ENCODE assay signal across 14 cellular contexts in genomic region chr20:25293910-25294458, GRCh38. TPM values are rescaled to one million over a fixed set of nuclear protein-coding genes. Genes with fewer than 3 reads are reported as not detected.
A peak's percentile ranks its signal among the peaks of the same experiment; 100 is the strongest.
DNase-seq lines count a peak whose midpoint lies in the region; ATAC-seq and TF ChIP-seq lines count a peak whose summit lies in the region.
"Had no signal": no experiment of that assay in that cellular context is flagged by ENCODE, and none has a peak within 500 bp of the region (broad histone marks: within the 10 kb centered on the region; RNA-seq: fewer than 3 reads in every experiment).

No MANE protein-coding gene starts in this region.

- WGBS in lower leg skin, 2 donors, result 90 to 95% methylated on average over 12 to 13 of the region's 13 CpGs

- ATAC-seq in activated naive CD4-positive, alpha-beta T cell treated with anti-CD3 and anti-CD28 coated beads, Interleukin-2, amount 50 U/mL, for 72 hours, result no peak
- no peak for ATAC-seq in thoracic aorta (ENCODE audit: insufficient number of reproducible peaks, low FRiP score, low read depth)

- peaks cover 7 to 27% of the 10 kb centered on the region in 2 donors for H3K4me1 ChIP-seq in ascending aorta
- H3K4me1 ChIP-seq in muscle layer of colon (ENCODE audit: insufficient read depth, low read length), result peaks cover 32% of the 10 kb centered on the region
- peaks cover 16 to 39% of the 10 kb centered on the region in 2 donors for H3K4me1 ChIP-seq in thoracic aorta (ENCODE audit: control insufficient read depth in 1 of 2, low read depth in 2 of 2)

- no peaks in the 10 kb centered on the region for H3K36me3 Mint-ChIP-seq in activated naive CD4-positive, alpha-beta T cell treated with anti-CD3 and anti-CD28 coated beads, Interleukin-2, amount 50 U/mL, for 72 hours
- H3K36me3 Mint-ChIP-seq in chondrocyte (ENCODE audit: low read depth), result peaks cover 29% of the 10 kb centered on the region

- TF ChIP-seq CTCF in ascending aorta (IDR thresholded peaks at IDR 0.05) (no peak), thoracic aorta (IDR thresholded peaks at IDR 0.05) (no peak), lower leg skin (IDR thresholded peaks at IDR 0.05) (no peak), chondrocyte (IDR thresholded peaks at IDR 0.05) (no peak)

- H3K4me3 ChIP-seq in ascending aorta, result no peak overlapping the region
- no peak overlapping the region for H3K4me3 ChIP-seq in muscle layer of colon (ENCODE audit: low read depth in 1 of 2, low read length in 2 of 2)
- no peak overlapping the region for H3K4me3 ChIP-seq in thoracic aorta
- H3K4me3 ChIP-seq in lower leg skin (ENCODE audit: low read depth, poor library complexity, severe bottlenecking), result no peak overlapping the region
- H3K4me3 ChIP-seq: tibial nerve had no signal

- H3K27me3 Mint-ChIP-seq in chondrocyte (ENCODE audit: low read depth), result no peaks in the 10 kb centered on the region
- H3K27me3 Mint-ChIP-seq: activated CD4-positive, alpha-beta T cell treated with anti-CD3 and anti-CD28 coated beads, Interleukin-2, amount 10 ng/mL, durations not matched to agents 24 days and 14 days; activated naive CD8-positive, alpha-beta T cell treated with anti-CD3 and anti-CD28 coated beads, Interleukin-2, amount 10 ng/mL, durations not matched to agents 7 days and 5 days; central memory CD8-positive, alpha-beta T cell had no signal

- peak overlapping the region; percentile 48 to 73 for H3K27ac Mint-ChIP-seq in activated naive CD4-positive, alpha-beta T cell treated with anti-CD3 and anti-CD28 coated beads, Interleukin-2, amount 50 U/mL, for 72 hours
- H3K27ac Mint-ChIP-seq in chondrocyte (ENCODE audit: unreplicated experiment), result no peak overlapping the region
- H3K27ac Mint-ChIP-seq: activated CD4-positive, alpha-beta T cell treated with anti-CD3 and anti-CD28 coated beads, Interleukin-2, amount 10 ng/mL, durations not matched to agents 24 days and 14 days had no signal

- H3K27me3 ChIP-seq in ascending aorta (no peaks in the 10 kb centered on the region), muscle layer of colon (ENCODE audit: control insufficient read depth in 1 of 2, insufficient read depth in 2 of 2, low read length in 2 of 2) (no peaks in the 10 kb centered on the region), thoracic aorta (replicated peaks; ENCODE audit: insufficient read depth) (no peaks in the 10 kb centered on the region)
- H3K27me3 ChIP-seq: neutrophil, tibial nerve had no signal

- H3K36me3 ChIP-seq in ascending aorta, result peaks cover 35 to 75% of the 10 kb centered on the region in 2 donors
- peaks cover 82% of the 10 kb centered on the region for H3K36me3 ChIP-seq in muscle layer of colon (ENCODE audit: insufficient read depth, low read length)
- H3K36me3 ChIP-seq in thoracic aorta, result peaks cover 32% of the 10 kb centered on the region

- no peak overlapping the region for H3K4me3 Mint-ChIP-seq in chondrocyte (ENCODE audit: unreplicated experiment)
- H3K4me3 Mint-ChIP-seq: activated CD4-positive, alpha-beta T cell treated with anti-CD3 and anti-CD28 coated beads, Interleukin-2, amount 10 ng/mL, durations not matched to agents 24 days and 14 days; activated naive CD8-positive, alpha-beta T cell treated with anti-CD3 and anti-CD28 coated beads, Interleukin-2, amount 10 ng/mL, durations not matched to agents 7 days and 5 days; central memory CD8-positive, alpha-beta T cell had no signal

- H3K9ac ChIP-seq in muscle layer of colon (ENCODE audit: low read length), result no peak overlapping the region

- no peaks in the 10 kb centered on the region for H3K9me3 Mint-ChIP-seq in activated naive CD4-positive, alpha-beta T cell treated with anti-CD3 and anti-CD28 coated beads, Interleukin-2, amount 50 U/mL, for 72 hours
- no peaks in the 10 kb centered on the region for H3K9me3 Mint-ChIP-seq in chondrocyte (ENCODE audit: low read depth)
- H3K9me3 Mint-ChIP-seq: activated CD4-positive, alpha-beta T cell treated with anti-CD3 and anti-CD28 coated beads, Interleukin-2, amount 10 ng/mL, durations not matched to agents 24 days and 14 days; activated naive CD8-positive, alpha-beta T cell treated with anti-CD3 and anti-CD28 coated beads, Interleukin-2, amount 10 ng/mL, durations not matched to agents 7 days and 5 days; central memory CD8-positive, alpha-beta T cell had no signal

- no peaks in the 10 kb centered on the region for H3K9me3 ChIP-seq in ascending aorta
- no peaks in the 10 kb centered on the region for H3K9me3 ChIP-seq in muscle layer of colon (ENCODE audit: low read length)
- H3K9me3 ChIP-seq in thoracic aorta, result no peaks in the 10 kb centered on the region
- H3K9me3 ChIP-seq: neutrophil, tibial nerve had no signal

- intact Hi-C loops in ascending aorta (cut with DNase I), result loop anchor here (2.0 to 10.0 kb wide), 5 partner anchors 47 to 401 kb away; partner anchors contain the start of genes ABHD12, APMAP, PYGB and ZNF337
- intact Hi-C loops in lower leg skin (cut with DNase I; ENCODE audit: low total_unique reads), result no loop called here

- no peak for DNase-seq in activated naive CD4-positive, alpha-beta T cell treated with anti-CD3 and anti-CD28 coated beads, Interleukin-2, amount 50 U/mL, for 72 hours (ENCODE audit: low spot score in 2 of 2)
- no peak for DNase-seq in activated naive CD4-positive, alpha-beta T cell treated with Interleukin-2 at 50 U/mL for 16 hours
- DNase-seq in ascending aorta (ENCODE audit: low spot score in 2 of 2), result no peak
- DNase-seq in thoracic aorta (ENCODE audit: low spot score), result no peak
- DNase-seq in lower leg skin (ENCODE audit: low spot score in 2 of 2), result no peak
- no peak for DNase-seq in cortex of kidney (lab: John Stamatoyannopoulos, UW)
- DNase-seq in chondrocyte (ENCODE audit: low spot score), result no peak
- DNase-seq: NCI-H2029 had no signal

- TF ChIP-seq POLR2A in lower leg skin (IDR thresholded peaks at IDR 0.05), result no peak

- H3K27ac ChIP-seq in ascending aorta, result peak overlapping the region; percentile 61 to 64
- H3K27ac ChIP-seq in muscle layer of colon (ENCODE audit: low read depth, low read length), result peak overlapping the region; percentile 49
- peak overlapping the region; percentile 55 to 60 for H3K27ac ChIP-seq in thoracic aorta
- H3K27ac ChIP-seq: neutrophil had no signal

- H3K4me1 Mint-ChIP-seq in chondrocyte (ENCODE audit: low read depth), result peaks cover 9% of the 10 kb centered on the region
- H3K4me1 Mint-ChIP-seq: activated CD4-positive, alpha-beta T cell treated with anti-CD3 and anti-CD28 coated beads, Interleukin-2, amount 10 ng/mL, durations not matched to agents 24 days and 14 days; activated naive CD8-positive, alpha-beta T cell treated with anti-CD3 and anti-CD28 coated beads, Interleukin-2, amount 10 ng/mL, durations not matched to agents 7 days and 5 days; central memory CD8-positive, alpha-beta T cell had no signal

RNA-seq across cellular contexts. Expression of gene PYGB, which starts 46.1 kb away (rescaled TPM):
- total RNA-seq in activated naive CD4-positive, alpha-beta T cell treated with anti-CD3 and anti-CD28 coated beads, Interleukin-2, amount 50 U/mL, for 72 hours, result 10 to 100 TPM; 19.1 to 30.8 TPM
- 125 TPM for total RNA-seq in ascending aorta
- total RNA-seq in thoracic aorta, result 100 to 1,000 TPM; 124 to 256 TPM
- 100 to 1,000 TPM in 3 of 4 donors, 10 to 100 TPM in 1; 99.0 to 308 (median 194) TPM for total RNA-seq in lower leg skin
- 130 to 171 TPM (median 170 TPM) in 3 replicates for total RNA-seq in chondrocyte
